In the genomic region with DNA sequence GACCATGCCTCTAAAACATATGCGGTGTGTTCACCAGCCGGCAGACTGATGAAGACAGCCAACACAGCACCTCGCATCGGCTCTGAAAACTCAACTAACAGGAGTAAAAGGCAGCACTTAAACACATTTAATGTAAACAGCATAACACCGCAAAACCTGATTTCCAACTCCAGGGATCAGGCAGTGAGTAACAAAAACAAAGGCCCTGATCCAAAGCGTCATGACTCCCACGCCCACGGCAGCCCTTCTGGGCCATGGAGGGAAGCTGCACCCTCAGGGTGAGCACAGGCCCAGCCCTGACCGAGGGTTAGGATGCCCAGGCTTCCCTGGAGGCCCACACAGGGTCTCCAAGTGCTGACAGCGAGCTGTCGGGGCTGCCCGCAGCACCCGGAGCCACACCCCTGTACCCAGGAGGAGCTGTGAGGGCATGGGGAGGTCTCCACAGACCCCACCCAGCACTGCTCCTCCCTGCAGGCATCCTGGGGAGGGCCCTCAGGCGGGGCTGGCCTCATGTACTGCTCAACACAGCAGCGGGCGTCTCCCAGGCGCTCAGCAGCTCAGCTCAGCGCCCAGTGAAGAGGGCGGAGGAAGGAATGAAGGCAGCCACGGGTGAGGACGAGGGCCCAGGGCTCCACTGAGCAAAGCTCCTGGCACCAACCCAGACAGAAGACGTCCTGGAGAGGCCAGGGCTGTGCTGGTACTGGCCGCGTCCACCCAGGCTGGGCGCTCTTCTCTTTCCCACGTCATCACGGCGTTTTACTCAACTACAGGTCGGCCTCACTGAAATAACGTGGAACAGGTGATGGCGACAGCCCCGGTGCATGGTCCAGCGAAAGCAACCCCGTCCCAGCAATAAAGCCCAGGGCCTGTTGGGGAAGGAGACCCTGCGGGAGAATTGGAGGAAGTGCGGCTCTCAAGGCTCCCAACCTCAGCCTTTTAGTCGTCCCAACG, we compare ENCODE assay signal across 9 cellular contexts. TPM values are rescaled to one million over a fixed set of nuclear protein-coding genes. Genes with fewer than 3 reads are reported as not detected.
DNase-seq lines count a peak whose midpoint lies in the region; ATAC-seq and TF ChIP-seq lines count a peak whose summit lies in the region.
"Had no signal": no experiment of that assay in that cellular context is flagged by ENCODE, and none has a peak within 500 bp of the region (broad histone marks: within the 10 kb centered on the region; RNA-seq: fewer than 3 reads in every experiment).

No MANE protein-coding gene starts in this region.

- H3K79me2 ChIP-seq in fibroblast of lung (ENCODE audit: control insufficient read depth, insufficient read depth, low read length) = peaks cover 91% of the 10 kb centered on the region

- H3K36me3 ChIP-seq in CD4-positive, alpha-beta memory T cell (ENCODE audit: insufficient read depth, low read length) = peaks cover 36% of the 10 kb centered on the region
- H3K36me3 ChIP-seq in SK-N-MC (ENCODE audit: insufficient read depth, low read length) (no peaks in the 10 kb centered on the region), fibroblast of lung (ENCODE audit: control insufficient read depth, insufficient read depth, low read length) (peaks cover 11% of the 10 kb centered on the region)

- no peaks in the 10 kb centered on the region for H3K9me3 ChIP-seq in CD4-positive, alpha-beta memory T cell (ENCODE audit: control insufficient read depth in 1 of 2, low read length in 2 of 2)
- H3K9me3 ChIP-seq in SK-N-MC (ENCODE audit: low read depth, low read length) = no peaks in the 10 kb centered on the region
- no peaks in the 10 kb centered on the region for H3K9me3 ChIP-seq in fibroblast of lung (ENCODE audit: control insufficient read depth, insufficient read depth, low read depth, low read length)

- H3K4me3 ChIP-seq in CD4-positive, alpha-beta memory T cell (ENCODE audit: low read length in 2 of 2) = no peak overlapping the region
- H3K4me3 ChIP-seq in SK-N-MC (no peak overlapping the region), fibroblast of lung (replicated peaks in 1 of 4; ENCODE audit: control extremely low read depth in 1 of 4, insufficient read depth in 1 of 4, low read depth in 3 of 4, low read length in 4 of 4) (no peak overlapping the region)
- H3K4me3 ChIP-seq: GM12878 had no signal

- no peak for TF ChIP-seq POLR2A in GM18505 (IDR thresholded peaks at IDR 0.05; ENCODE audit: borderline replicate concordance, extremely low read depth, insufficient read depth, insufficient read length)

- no peaks in the 10 kb centered on the region for H3K27me3 ChIP-seq in CD4-positive, alpha-beta memory T cell (ENCODE audit: insufficient read depth, low read length)
- H3K27me3 ChIP-seq in fibroblast of lung (ENCODE audit: control insufficient read depth, insufficient read depth, low read length) = no peaks in the 10 kb centered on the region

- H2AFZ ChIP-seq in fibroblast of lung (ENCODE audit: low read length) = no peak overlapping the region

- peak overlapping the region in 5 of 7 donors; percentile 30 to 83 (median 63) for H3K27ac Mint-ChIP-seq in CD4-positive, alpha-beta memory T cell
- H3K27ac Mint-ChIP-seq in osteocyte (ENCODE audit: unreplicated experiment) = peak overlapping the region; percentile 98

- H3K4me3 Mint-ChIP-seq in CD4-positive, alpha-beta memory T cell = peak overlapping the region in 4 of 8 donors; percentile 17 to 70 (median 20)
- peak overlapping the region; percentile 33 for H3K4me3 Mint-ChIP-seq in osteocyte (ENCODE audit: unreplicated experiment)

- peaks cover 19 to 79% (median 49%) of the 10 kb centered on the region in 4 donors for H3K4me1 Mint-ChIP-seq in CD4-positive, alpha-beta memory T cell
- H3K4me1 Mint-ChIP-seq in osteocyte (ENCODE audit: unreplicated experiment) = peaks cover 41% of the 10 kb centered on the region

- ATAC-seq in GM21723 (IDR thresholded peaks at IDR 0.05; ENCODE audit: unreplicated experiment) (no peak), GM21390 (IDR thresholded peaks at IDR 0.05; ENCODE audit: unreplicated experiment) (no peak), GM18505 (IDR thresholded peaks at IDR 0.05; ENCODE audit: unreplicated experiment) (no peak)
- ATAC-seq: GM12878 had no signal

- H3K27me3 Mint-ChIP-seq in CD4-positive, alpha-beta memory T cell = no peaks in the 10 kb centered on the region
- H3K27me3 Mint-ChIP-seq in osteocyte (ENCODE audit: unreplicated experiment) = no peaks in the 10 kb centered on the region

- H3K27ac ChIP-seq in CD4-positive, alpha-beta memory T cell (ENCODE audit: low read depth, low read length) = no peak overlapping the region
- peak overlapping the region; percentile 34; the same call in 1 of the 2 replicates for H3K27ac ChIP-seq in SK-N-MC
- H3K27ac ChIP-seq in fibroblast of lung (ENCODE audit: insufficient read depth, low read length) = peak overlapping the region; percentile 72

- peaks cover 47 to 56% of the 10 kb centered on the region in 2 donors for H3K36me3 Mint-ChIP-seq in CD4-positive, alpha-beta memory T cell
- peaks cover 12% of the 10 kb centered on the region for H3K36me3 Mint-ChIP-seq in osteocyte (ENCODE audit: unreplicated experiment)

- peak overlapping the region; percentile 32 for H3K4me2 ChIP-seq in fibroblast of lung (ENCODE audit: extremely low read depth, insufficient read depth, low read length)

- TF ChIP-seq CTCF in fibroblast of lung (conservative IDR thresholded peaks at IDR 0.05 in 1 of 2, IDR thresholded peaks at IDR 0.05 in 1 of 2; ENCODE audit: low read depth in 1 of 2, low read length in 2 of 2) (no peak), osteocyte (IDR thresholded peaks at IDR 0.05) (no peak)

- DNase-seq in CD4-positive, alpha-beta memory T cell = peak in 1 of 5 donors; percentile 20
- DNase-seq in SK-N-MC (ENCODE audit: low read depth, low spot score) (no peak), fibroblast of lung (ENCODE audit: low read depth in 2 of 2) (peak; percentile 64 to 93), osteocyte (ENCODE audit: extremely low spot score, unreplicated experiment) (no peak), NOMO-1 treated with dmso at 0.1 percent for 144 hours (lab: John Stamatoyannopoulos, UW; ENCODE audit: unreplicated experiment) (no peak)

- POLR2A ChIA-PET in CD4-positive, alpha-beta memory T cell (lab: Charles Lee; ENCODE audit: partially characterized antibody) = interaction anchor here (0.6 to 1.1 kb wide), 2 partner anchors 12 to 13 kb away, joined by 3 read pairs; no protein-coding TSS in a partner anchor

- intact Hi-C loops in CD4-positive, alpha-beta memory T cell (cut with micrococcal nuclease) = no loop called here

- CTCF ChIA-PET in CD4-positive, alpha-beta memory T cell (lab: Charles Lee; ENCODE audit: partially characterized antibody) = no interaction called here

- H3K9me3 Mint-ChIP-seq in CD4-positive, alpha-beta memory T cell = peaks cover 0 to 40% (median 0%) of the 10 kb centered on the region in 8 donors
- H3K9me3 Mint-ChIP-seq in osteocyte (ENCODE audit: unreplicated experiment) = no peaks in the 10 kb centered on the region

- H4K20me1 ChIP-seq in fibroblast of lung (ENCODE audit: control insufficient read depth, extremely low read depth, insufficient read depth, low read length) = no peaks in the 10 kb centered on the region

- peak overlapping the region; percentile 13 for H3K9ac ChIP-seq in SK-N-MC (ENCODE audit: insufficient read length)
- peak overlapping the region; percentile 32 for H3K9ac ChIP-seq in fibroblast of lung (ENCODE audit: insufficient read depth, low read length)

- peaks cover 68% of the 10 kb centered on the region for H3K4me1 ChIP-seq in CD4-positive, alpha-beta memory T cell (ENCODE audit: insufficient read depth, low read length)
- H3K4me1 ChIP-seq in fibroblast of lung (ENCODE audit: control insufficient read depth, extremely low read depth, insufficient read depth, low read length) = peaks cover 9% of the 10 kb centered on the region

RNA-seq across cellular contexts. Expression of a gene that starts 53.6 kb away (rescaled TPM):
- 100 to 1,000 TPM; 171 to 174 TPM for total RNA-seq in CD4-positive, alpha-beta memory T cell
- polyA plus RNA-seq in CD4-positive, alpha-beta memory T cell = 100 to 1,000 TPM in 1 of 2 donors, 10 to 100 TPM in 1; 65.5 to 141 TPM
- total RNA-seq in fibroblast of lung (21.6 and 26.6 TPM in 2 replicates), osteocyte (44.8 and 45.5 TPM in 2 replicates)
- polyA plus RNA-seq in fibroblast of lung = 31.1 and 34.1 TPM in 2 replicates
- 32.0 and 32.4 TPM in 2 replicates for polyA plus RNA-seq in fibroblast of lung (2012)
- polyA minus RNA-seq in fibroblast of lung (ENCODE audit: low replicate concordance) = 20.1 and 29.0 TPM in 2 replicates

Comparison
In these comparisons a context has a peak if more than half of its experiments do, and no peak if none do; other contexts are left out.
1. DNase-seq: peak in fibroblast of lung (2 of 2); none in SK-N-MC (single experiment), osteocyte (single experiment) and NOMO-1 treated with dmso at 0.1 percent for 144 hours (single experiment).